Comparison of ENCODE assay signal across 27 cellular contexts in genomic region chr3:197586181-197586580, GRCh38. TPM values are rescaled to one million over a fixed set of nuclear protein-coding genes. Genes with fewer than 3 reads are reported as not detected.
"Had no signal": no experiment of that assay in that cellular context is flagged by ENCODE, and none has a peak within 500 bp of the region (broad histone marks: within the 10 kb centered on the region; RNA-seq: fewer than 3 reads in every experiment).

No MANE protein-coding gene starts in this region.

- FAIRE-seq: bronchial epithelial cell had no signal

- DNase-seq: activated CD4-positive, alpha-beta memory T cell treated with anti-CD3 and anti-CD28 coated beads, Interleukin-2, amount 10 ng/mL, durations not matched to agents 7 days and 5 days; activated CD4-positive, alpha-beta T cell treated with anti-CD3 and anti-CD28 coated beads for 36 hours; activated CD4-positive, alpha-beta T cell treated with anti-CD3 and anti-CD28 coated beads, Interleukin-2, amount 50 U/mL, for 1 hour; activated CD8-positive, alpha-beta memory T cell treated with anti-CD3 and anti-CD28 coated beads, Interleukin-2, amount 50 U/mL, for 48 hours; activated naive CD8-positive, alpha-beta T cell treated with anti-CD3 and anti-CD28 coated beads, Interleukin-2, amount 50 U/mL, for 24 hours; activated T-cell treated with anti-CD3 and anti-CD28 coated beads, Interleukin-2, amount 50 U/mL, for 1 hour; amniotic stem cell; body of pancreas; central memory CD4-positive, alpha-beta T cell; MG63; MV-4-11; NCI-H1092 treated with DMSO at 0.1 percent for 48 hours; NCI-H1417 treated with DMSO at 0.1 percent for 48 hours; NCI-H1694; NCI-H2029; NCI-H2107; NCI-H510A treated with DMSO at 0.1 percent for 48 hours; NCI-H69; NK-92 treated with Interleukin-12 subunit alpha and Interleukin-12 subunit beta, amount 100 ng/mL, for 24 hours; OCI-M1; RPMI8226; T-helper 1 cell; WERI-Rb-1 had no signal

- H3K4me3 ChIP-seq: ascending aorta, body of pancreas, MG63, SK-N-MC had no signal

- H3K4me1 ChIP-seq: ascending aorta had no signal

- H3K27ac ChIP-seq: ascending aorta, body of pancreas, KMS-11, SK-N-MC, WERI-Rb-1 had no signal

- H3K9me3 ChIP-seq: ascending aorta, body of pancreas, MG63 had no signal

- H3K27me3 ChIP-seq: ascending aorta, body of pancreas, MG63 had no signal

- H3K4me2 ChIP-seq: KMS-11 had no signal

- H3K9ac ChIP-seq: KMS-11 had no signal

- H3K36me3 ChIP-seq: ascending aorta, MG63, WERI-Rb-1 had no signal

RNA-seq across cellular contexts. Expression of gene BDH1, which starts 30.4 kb away (rescaled TPM):
- total RNA-seq: ascending aorta had no signal
